Comparison of ENCODE assay signal across 7 cellular contexts in the genomic region with DNA sequence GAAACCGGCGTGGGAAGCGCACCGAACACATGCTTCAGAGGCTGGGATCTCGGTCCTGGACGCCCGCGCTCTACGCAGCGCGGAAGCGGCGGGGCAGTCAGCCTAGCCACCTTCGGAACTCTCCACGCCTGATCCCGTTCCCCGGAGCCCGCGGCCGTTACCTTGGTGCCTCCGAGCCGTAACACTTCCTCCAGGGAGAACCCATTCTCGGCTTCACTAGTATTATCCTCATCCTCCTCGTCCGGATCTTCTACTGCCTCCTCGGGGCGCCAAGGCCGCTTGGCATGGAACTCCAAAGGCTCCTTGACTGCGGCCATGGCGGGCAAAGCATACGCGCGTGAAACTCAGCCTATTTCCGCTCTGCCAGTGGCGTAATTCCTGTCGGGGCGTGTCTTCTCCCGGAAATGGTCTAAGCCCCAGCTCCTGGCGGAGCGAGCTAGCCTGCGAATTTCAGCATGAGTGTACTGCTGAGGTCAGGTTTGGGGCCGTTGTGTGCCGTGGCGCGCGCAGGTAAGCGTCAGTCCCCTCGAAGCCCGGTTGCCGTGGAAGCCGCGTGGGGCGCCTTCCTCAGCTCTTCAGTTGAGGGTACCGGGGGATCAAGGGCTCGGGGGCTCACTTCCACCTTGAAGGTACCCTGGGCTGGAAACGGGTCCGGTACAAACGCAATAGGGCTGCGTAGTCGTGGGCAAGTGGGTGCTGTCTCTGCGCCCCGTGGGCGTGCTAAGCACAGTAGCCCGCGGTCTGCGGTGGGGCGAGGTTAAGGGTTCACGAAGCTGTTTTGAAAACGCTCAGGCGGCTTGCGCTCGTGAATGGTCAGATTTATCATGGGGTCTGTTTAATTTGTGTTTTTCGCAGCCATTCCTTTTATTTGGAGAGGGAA.
DNase-seq lines count a peak whose midpoint lies in the region; ATAC-seq and TF ChIP-seq lines count a peak whose summit lies in the region.

A gene with protein sequence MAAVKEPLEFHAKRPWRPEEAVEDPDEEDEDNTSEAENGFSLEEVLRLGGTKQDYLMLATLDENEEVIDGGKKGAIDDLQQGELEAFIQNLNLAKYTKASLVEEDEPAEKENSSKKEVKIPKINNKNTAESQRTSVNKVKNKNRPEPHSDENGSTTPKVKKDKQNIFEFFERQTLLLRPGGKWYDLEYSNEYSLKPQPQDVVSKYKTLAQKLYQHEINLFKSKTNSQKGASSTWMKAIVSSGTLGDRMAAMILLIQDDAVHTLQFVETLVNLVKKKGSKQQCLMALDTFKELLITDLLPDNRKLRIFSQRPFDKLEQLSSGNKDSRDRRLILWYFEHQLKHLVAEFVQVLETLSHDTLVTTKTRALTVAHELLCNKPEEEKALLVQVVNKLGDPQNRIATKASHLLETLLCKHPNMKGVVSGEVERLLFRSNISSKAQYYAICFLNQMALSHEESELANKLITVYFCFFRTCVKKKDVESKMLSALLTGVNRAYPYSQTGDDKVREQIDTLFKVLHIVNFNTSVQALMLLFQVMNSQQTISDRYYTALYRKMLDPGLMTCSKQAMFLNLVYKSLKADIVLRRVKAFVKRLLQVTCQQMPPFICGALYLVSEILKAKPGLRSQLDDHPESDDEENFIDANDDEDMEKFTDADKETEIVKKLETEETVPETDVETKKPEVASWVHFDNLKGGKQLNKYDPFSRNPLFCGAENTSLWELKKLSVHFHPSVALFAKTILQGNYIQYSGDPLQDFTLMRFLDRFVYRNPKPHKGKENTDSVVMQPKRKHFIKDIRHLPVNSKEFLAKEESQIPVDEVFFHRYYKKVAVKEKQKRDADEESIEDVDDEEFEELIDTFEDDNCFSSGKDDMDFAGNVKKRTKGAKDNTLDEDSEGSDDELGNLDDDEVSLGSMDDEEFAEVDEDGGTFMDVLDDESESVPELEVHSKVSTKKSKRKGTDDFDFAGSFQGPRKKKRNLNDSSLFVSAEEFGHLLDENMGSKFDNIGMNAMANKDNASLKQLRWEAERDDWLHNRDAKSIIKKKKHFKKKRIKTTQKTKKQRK (minus strand): TSS at position 346 of the 880 bp plus-strand sequence. CDS start 29 bp downstream, at position 317.
A gene with protein sequence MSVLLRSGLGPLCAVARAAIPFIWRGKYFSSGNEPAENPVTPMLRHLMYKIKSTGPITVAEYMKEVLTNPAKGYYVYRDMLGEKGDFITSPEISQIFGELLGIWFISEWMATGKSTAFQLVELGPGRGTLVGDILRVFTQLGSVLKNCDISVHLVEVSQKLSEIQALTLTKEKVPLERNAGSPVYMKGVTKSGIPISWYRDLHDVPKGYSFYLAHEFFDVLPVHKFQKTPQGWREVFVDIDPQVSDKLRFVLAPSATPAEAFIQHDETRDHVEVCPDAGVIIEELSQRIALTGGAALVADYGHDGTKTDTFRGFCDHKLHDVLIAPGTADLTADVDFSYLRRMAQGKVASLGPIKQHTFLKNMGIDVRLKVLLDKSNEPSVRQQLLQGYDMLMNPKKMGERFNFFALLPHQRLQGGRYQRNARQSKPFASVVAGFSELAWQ (plus strand): TSS at position 408 of the 880 bp plus-strand sequence. CDS start 48 bp downstream, at position 456.

- no peaks in the 10 kb centered on the region for H3K27me3 Mint-ChIP-seq in T-helper 2 cell treated with Interferon-gamma antibody and Interleukin-4, amounts not matched to agents 5 μg/mL and 100 μg/mL, for 36 hours (ENCODE audit: low read depth)

- peaks cover 37% of the 10 kb centered on the region for H3K36me3 Mint-ChIP-seq in T-helper 2 cell treated with Interferon-gamma antibody and Interleukin-4, amounts not matched to agents 5 μg/mL and 100 μg/mL, for 36 hours (ENCODE audit: low read depth)

- in situ Hi-C loops in astrocyte of the cerebellum (cut with HindIII; ENCODE audit: low sequenced_read_pairs), result no loop called here

- peak within 1 kb of the TSS; percentile 99 for H3K4me3 ChIP-seq in astrocyte of the cerebellum (ENCODE audit: low read depth, low read length)
- peak within 1 kb of the TSS; percentile 64 for H3K4me3 ChIP-seq in retinal pigment epithelial cell (ENCODE audit: low read length)

- no peak within 1 kb of the TSS for H3K27ac Mint-ChIP-seq in T-helper 2 cell treated with Interferon-gamma antibody and Interleukin-4, amounts not matched to agents 5 μg/mL and 100 μg/mL, for 36 hours

- DNase-seq in NCI-H1694 treated with DMSO at 0.1 percent for 48 hours (lab: John Stamatoyannopoulos, UW), result peak; percentile 89
- peak; percentile 91 for DNase-seq in T-helper 2 cell treated with Interferon-gamma antibody and Interleukin-4, amounts not matched to agents 5 μg/mL and 100 μg/mL, for 36 hours (ENCODE audit: low spot score)
- peak; percentile 85 for DNase-seq in astrocyte of the cerebellum (ENCODE audit: low read depth)
- DNase-seq in hypothalamus (lab: John Stamatoyannopoulos, UW), result peak; percentile 39 to 95 (median 83)
- DNase-seq in retinal pigment epithelial cell (ENCODE audit: low read depth), result peak; percentile 81

- ATAC-seq in GM18502 (IDR thresholded peaks at IDR 0.05; ENCODE audit: poor library complexity, unreplicated experiment) (peak; percentile 93), HG02938 (IDR thresholded peaks at IDR 0.05; ENCODE audit: unreplicated experiment) (peak; percentile 91)

- no peaks in the 10 kb centered on the region for H3K9me3 Mint-ChIP-seq in T-helper 2 cell treated with Interferon-gamma antibody and Interleukin-4, amounts not matched to agents 5 μg/mL and 100 μg/mL, for 36 hours

- no peak within 1 kb of the TSS for H3K4me3 Mint-ChIP-seq in T-helper 2 cell treated with Interferon-gamma antibody and Interleukin-4, amounts not matched to agents 5 μg/mL and 100 μg/mL, for 36 hours

- H3K4me1 Mint-ChIP-seq in T-helper 2 cell treated with Interferon-gamma antibody and Interleukin-4, amounts not matched to agents 5 μg/mL and 100 μg/mL, for 36 hours (ENCODE audit: low read depth), result peaks cover 16% of the 10 kb centered on the region

- TF ChIP-seq CTCF in astrocyte of the cerebellum (IDR thresholded peaks at IDR 0.05; ENCODE audit: low read depth, low read length, missing control alignments), result no peak
- no peak for TF ChIP-seq CTCF in retinal pigment epithelial cell (conservative IDR thresholded peaks at IDR 0.05; ENCODE audit: low read depth, low read length)

Comparison
In these comparisons a context has a peak if more than half of its experiments do, and no peak if none do; other contexts are left out.
1. Peak in every context shown above with its lines: DNase-seq, ATAC-seq and H3K4me3 ChIP-seq.